In genomic region chr9:109510506-109510905, GRCh38 we compare ENCODE assay signal across 16 cellular contexts. TPM values are rescaled to one million over a fixed set of nuclear protein-coding genes. Genes with fewer than 3 reads are reported as not detected.
A peak's percentile ranks its signal among the peaks of the same experiment; 100 is the strongest.
DNase-seq lines count a peak whose midpoint lies in the region; ATAC-seq and TF ChIP-seq lines count a peak whose summit lies in the region.
"Had no signal": no experiment of that assay in that cellular context is flagged by ENCODE, and none has a peak within 500 bp of the region (broad histone marks: within the 10 kb centered on the region; RNA-seq: fewer than 3 reads in every experiment).

No MANE protein-coding gene starts in this region.

- H3K79me2 ChIP-seq in mammary epithelial cell (ENCODE audit: insufficient read depth, low read length): no peaks in the 10 kb centered on the region
- no peaks in the 10 kb centered on the region for H3K79me2 ChIP-seq in trophoblast cell (ENCODE audit: control insufficient read depth, insufficient read depth, low read length, poor library complexity)

- H3K36me3 ChIP-seq in mammary epithelial cell (ENCODE audit: insufficient read depth, low read length) (no peaks in the 10 kb centered on the region), breast epithelium (no peaks in the 10 kb centered on the region), trophoblast cell (ENCODE audit: control insufficient read depth in 1 of 2, insufficient read depth in 2 of 2, low read length in 2 of 2) (no peaks in the 10 kb centered on the region)
- H3K36me3 ChIP-seq: BLaER1 had no signal

- H2BK120ac ChIP-seq in trophoblast cell (ENCODE audit: insufficient read depth, low read length, poor library complexity): no peak overlapping the region

- H3K79me1 ChIP-seq in trophoblast cell (ENCODE audit: low read length): no peaks in the 10 kb centered on the region

- no peak overlapping the region for H4K91ac ChIP-seq in trophoblast cell (ENCODE audit: low read depth, low read length)

- H4K20me1 ChIP-seq in mammary epithelial cell (ENCODE audit: insufficient read depth, low read length): no peaks in the 10 kb centered on the region
- H4K20me1 ChIP-seq: BLaER1 had no signal

- no peak overlapping the region for H2AK5ac ChIP-seq in trophoblast cell (ENCODE audit: low read length)

- H2AFZ ChIP-seq in mammary epithelial cell (ENCODE audit: low read depth, low read length): no peak overlapping the region
- H2AFZ ChIP-seq in trophoblast cell (ENCODE audit: insufficient read depth, low read length, poor library complexity): no peak overlapping the region

- DNase-seq in mammary epithelial cell: peak; percentile 47
- DNase-seq in breast epithelium (ENCODE audit: low spot score in 2 of 2): no peak
- peak; percentile 26 for DNase-seq in epithelial cell of esophagus (ENCODE audit: low read depth)
- peak; percentile 34 to 73 for DNase-seq in trophoblast cell
- no peak for DNase-seq in NK-92 treated with Interleukin-12 subunit alpha and Interleukin-12 subunit beta, amount 100 ng/mL, for 24 hours (lab: John Stamatoyannopoulos, UW)
- DNase-seq: CD4-positive, alpha-beta memory T cell; DMS153; DMS79; GDM1; H9 had no signal

- intact Hi-C loops in mammary epithelial cell (cut with micrococcal nuclease) (no loop called here), breast epithelium (cut with DNase I; ENCODE audit: low total_unique reads) (no loop called here)

- no peak overlapping the region for H2BK5ac ChIP-seq in trophoblast cell (ENCODE audit: low read depth, low read length, poor library complexity)

- H3K14ac ChIP-seq in trophoblast cell (ENCODE audit: low read length): no peak overlapping the region

- H4K8ac ChIP-seq in trophoblast cell (ENCODE audit: low read depth, low read length): no peak overlapping the region

- H3K4me3 ChIP-seq in mammary epithelial cell (replicated peaks in 1 of 3; ENCODE audit: insufficient read depth in 1 of 3, low read depth in 2 of 3, low read length in 3 of 3) (no peak overlapping the region), breast epithelium (no peak overlapping the region), epithelial cell of esophagus (ENCODE audit: low read length) (no peak overlapping the region), trophoblast cell (ENCODE audit: low read depth, low read length) (no peak overlapping the region)
- H3K4me3 ChIP-seq: A549, BLaER1 had no signal

- H4K12ac ChIP-seq in trophoblast cell (ENCODE audit: low read depth, low read length): no peak overlapping the region

- H3K9ac ChIP-seq in mammary epithelial cell (ENCODE audit: insufficient read depth, low read length): no peak overlapping the region
- no peak overlapping the region for H3K9ac ChIP-seq in trophoblast cell (ENCODE audit: low read length)
- H3K9ac ChIP-seq: BLaER1 had no signal

- no peak overlapping the region for H3K4me2 ChIP-seq in mammary epithelial cell (ENCODE audit: insufficient read depth, low read depth, low read length)
- H3K4me2 ChIP-seq in trophoblast cell (ENCODE audit: low read length): no peak overlapping the region
- H3K4me2 ChIP-seq: A549, BLaER1 had no signal

- H3K18ac ChIP-seq in trophoblast cell (ENCODE audit: low read length): no peak overlapping the region

- no peak for TF ChIP-seq CTCF in mammary epithelial cell (conservative IDR thresholded peaks at IDR 0.05 in 1 of 2, IDR thresholded peaks at IDR 0.05 in 1 of 2; ENCODE audit: extremely low read depth in 1 of 2, insufficient read depth in 1 of 2, low read depth in 1 of 2, low read length in 2 of 2)
- no peak for TF ChIP-seq CTCF in breast epithelium (IDR thresholded peaks at IDR 0.05)
- no peak for TF ChIP-seq CTCF in epithelial cell of esophagus (IDR thresholded peaks at IDR 0.05; ENCODE audit: insufficient read depth, low read depth, low read length, missing control alignments)

- in situ Hi-C loops in mammary epithelial cell (cut with MboI; ENCODE audit: low sequenced_read_pairs in 2 of 2): loop anchor here in 1 of 2 donors (10.0 kb wide), 1 partner anchor 66 kb away; no protein-coding TSS in a partner anchor

- dilution Hi-C loops in mammary epithelial cell (cut with HindIII; ENCODE audit: low sequenced_read_pairs): no loop called here

- no peak overlapping the region for H2BK12ac ChIP-seq in trophoblast cell (ENCODE audit: low read length)

- H3K9me3 ChIP-seq in mammary epithelial cell (replicated peaks; ENCODE audit: insufficient read depth, low read length): no peaks in the 10 kb centered on the region
- H3K9me3 ChIP-seq in breast epithelium: no peaks in the 10 kb centered on the region
- no peaks in the 10 kb centered on the region for H3K9me3 ChIP-seq in trophoblast cell (ENCODE audit: insufficient read depth, low read depth, low read length)
- H3K9me3 ChIP-seq: A549, BLaER1 had no signal

- no peak for ATAC-seq in HG02885 (IDR thresholded peaks at IDR 0.05; ENCODE audit: poor library complexity, unreplicated experiment)
- ATAC-seq in GM21367 (IDR thresholded peaks at IDR 0.05; ENCODE audit: unreplicated experiment): no peak
- ATAC-seq: A549 had no signal

- CTCF ChIA-PET in mammary epithelial cell (lab: Charles Lee; ENCODE audit: low non-redundant PET): no interaction called here

- H3K4me1 ChIP-seq in mammary epithelial cell (ENCODE audit: insufficient read depth, low read length): no peaks in the 10 kb centered on the region
- no peaks in the 10 kb centered on the region for H3K4me1 ChIP-seq in breast epithelium
- H3K4me1 ChIP-seq in trophoblast cell (ENCODE audit: control insufficient read depth in 1 of 2, insufficient read depth in 2 of 2, low read length in 2 of 2): no peaks in the 10 kb centered on the region

- 77% methylated on average over 5 of the region's 5 CpGs for WGBS in mammary epithelial cell (ENCODE audit: low coverage, missing lambda C conversion rate)
- WGBS in trophoblast cell (ENCODE audit: extremely low coverage, insufficient coverage, insufficient read length): no CpG with 5 or more reads among the region's 5 CpGs

- no peak overlapping the region for H3K23ac ChIP-seq in trophoblast cell (ENCODE audit: low read length)

- no TSS peak for BruUV-seq in mammary epithelial cell (replicated peaks; lab: Mats Ljungman, UMichigan)

- H3K4ac ChIP-seq in trophoblast cell (ENCODE audit: low read depth, low read length): no peak overlapping the region

- H3K27me3 ChIP-seq in mammary epithelial cell (ENCODE audit: insufficient read depth, low read length) (no peaks in the 10 kb centered on the region), breast epithelium (no peaks in the 10 kb centered on the region), trophoblast cell (ENCODE audit: insufficient read depth, low read length) (peaks cover 2% of the 10 kb centered on the region)
- H3K27me3 ChIP-seq: BLaER1 had no signal

- TF ChIP-seq POLR2A in breast epithelium (IDR thresholded peaks at IDR 0.05): no peak

- H3K27ac ChIP-seq in mammary epithelial cell (ENCODE audit: insufficient read depth, low read depth, low read length) (no peak overlapping the region), breast epithelium (no peak overlapping the region), trophoblast cell (ENCODE audit: low read depth, low read length) (no peak overlapping the region)
- H3K27ac ChIP-seq: 22Rv1, A549, BLaER1 had no signal

RNA-seq across cellular contexts. Expression of gene PTPN3, which starts 12.4 kb away (rescaled TPM):
- total RNA-seq in mammary epithelial cell (10 to 100 TPM; 23.0 to 41.8 TPM), breast epithelium (10 to 100 TPM in 2 of 3 donors, 1 to 10 TPM in 1; 4.2 to 21.2 (median 14.4) TPM)
- 18.2 TPM for polyA plus RNA-seq in mammary epithelial cell
- 31.8 TPM for polyA minus RNA-seq in mammary epithelial cell
- polyA plus RNA-seq in trophoblast cell (2013): 2.8 and 3.0 TPM in 2 replicates
- total RNA-seq: CD4-positive, alpha-beta memory T cell had no signal
- polyA plus RNA-seq: CD14-positive monocyte; CD4-positive, alpha-beta memory T cell had no signal

Comparison
In these comparisons a context has a peak if more than half of its experiments do, and no peak if none do; other contexts are left out.
1. DNase-seq: peak in mammary epithelial cell (single experiment), epithelial cell of esophagus (single experiment) and trophoblast cell (2 of 2); none in breast epithelium (0 of 2) and NK-92 treated with Interleukin-12 subunit alpha and Interleukin-12 subunit beta, amount 100 ng/mL, for 24 hours (single experiment).